In the genomic region with DNA sequence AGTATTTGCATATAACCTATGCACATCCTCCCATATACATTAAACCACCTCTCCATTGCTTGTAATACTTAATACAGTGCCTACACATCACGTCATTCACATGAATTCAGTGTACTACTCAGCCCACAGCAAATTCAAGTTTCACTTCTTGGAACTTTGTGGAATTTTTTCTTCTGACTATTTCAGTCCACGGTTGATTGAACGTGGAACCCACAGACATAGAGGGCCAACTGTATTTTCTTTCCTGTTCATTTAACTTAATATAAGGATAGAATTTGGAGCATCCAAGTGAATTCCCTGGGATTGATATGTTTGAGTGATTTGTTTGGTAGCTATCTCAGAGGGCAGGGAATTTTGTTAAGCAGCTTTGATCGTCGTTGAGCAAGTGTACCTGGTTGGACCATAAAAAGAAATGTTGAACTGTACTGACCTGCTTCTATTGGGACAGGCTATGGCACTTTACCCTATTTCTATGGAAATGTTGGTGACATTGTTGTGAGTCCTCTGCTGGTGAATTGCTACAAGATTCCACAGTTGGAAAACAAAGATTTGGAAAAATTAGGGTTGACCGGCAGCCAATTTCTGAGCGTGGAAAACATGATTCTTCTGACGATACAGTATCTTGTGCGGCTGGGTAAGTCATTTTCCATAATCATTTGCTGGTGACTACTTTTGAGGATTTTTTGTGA, we compare ENCODE assay signal across 8 cellular contexts.
"Had no signal": no experiment of that assay in that cellular context is flagged by ENCODE, and none has a peak within 500 bp of the region (broad histone marks: within the 10 kb centered on the region; RNA-seq: fewer than 3 reads in every experiment).

No MANE protein-coding gene starts in this region.

- H3K9me3 Mint-ChIP-seq: activated naive CD4-positive, alpha-beta T cell treated with anti-CD3 and anti-CD28 coated beads, Interleukin-2, amount 50 U/mL, for 24 hours; endodermal cell; natural killer cell treated with Interleukin-12 subunit alpha and Interleukin-12 subunit beta and Interleukin-15 and Interleukin-18, amount 100 ng/mL, for 72 hours; T-helper 2 cell treated with Interferon-gamma antibody and Interleukin-4, amounts not matched to agents 5 μg/mL and 100 μg/mL, for 36 hours had no signal

- DNase-seq: activated CD4-positive, alpha-beta T cell treated with anti-CD3 and anti-CD28 coated beads, Interleukin-2, amount 50 U/mL, for 1 hour; stimulated activated naive CD4-positive, alpha-beta T cell; upper lobe of right lung had no signal

- H3K4me3 ChIP-seq: suprapubic skin, upper lobe of right lung had no signal

- H3K4me3 Mint-ChIP-seq: activated naive CD4-positive, alpha-beta T cell treated with anti-CD3 and anti-CD28 coated beads, Interleukin-2, amount 50 U/mL, for 24 hours; endodermal cell; natural killer cell treated with Interleukin-12 subunit alpha and Interleukin-12 subunit beta and Interleukin-15 and Interleukin-18, amount 100 ng/mL, for 72 hours; T-helper 2 cell treated with Interferon-gamma antibody and Interleukin-4, amounts not matched to agents 5 μg/mL and 100 μg/mL, for 36 hours had no signal

- H3K27me3 ChIP-seq: suprapubic skin, upper lobe of right lung had no signal

- H3K4me1 Mint-ChIP-seq: activated naive CD4-positive, alpha-beta T cell treated with anti-CD3 and anti-CD28 coated beads, Interleukin-2, amount 50 U/mL, for 24 hours; endodermal cell had no signal

- H3K27ac ChIP-seq: suprapubic skin, upper lobe of right lung had no signal

- H3K4me1 ChIP-seq: suprapubic skin, upper lobe of right lung had no signal

- H3K36me3 Mint-ChIP-seq: activated naive CD4-positive, alpha-beta T cell treated with anti-CD3 and anti-CD28 coated beads, Interleukin-2, amount 50 U/mL, for 24 hours; natural killer cell treated with Interleukin-12 subunit alpha and Interleukin-12 subunit beta and Interleukin-15 and Interleukin-18, amount 100 ng/mL, for 72 hours had no signal

- H3K27ac Mint-ChIP-seq: activated naive CD4-positive, alpha-beta T cell treated with anti-CD3 and anti-CD28 coated beads, Interleukin-2, amount 50 U/mL, for 24 hours; endodermal cell; natural killer cell treated with Interleukin-12 subunit alpha and Interleukin-12 subunit beta and Interleukin-15 and Interleukin-18, amount 100 ng/mL, for 72 hours; T-helper 2 cell treated with Interferon-gamma antibody and Interleukin-4, amounts not matched to agents 5 μg/mL and 100 μg/mL, for 36 hours had no signal

- H3K9me3 ChIP-seq: suprapubic skin, upper lobe of right lung had no signal

- ATAC-seq: natural killer cell treated with Interleukin-12 subunit alpha and Interleukin-12 subunit beta and Interleukin-15 and Interleukin-18, amount 100 ng/mL, for 72 hours had no signal

- H3K36me3 ChIP-seq: suprapubic skin, upper lobe of right lung had no signal
